11 cellular contexts compared by ENCODE assay signal in the genomic region with DNA sequence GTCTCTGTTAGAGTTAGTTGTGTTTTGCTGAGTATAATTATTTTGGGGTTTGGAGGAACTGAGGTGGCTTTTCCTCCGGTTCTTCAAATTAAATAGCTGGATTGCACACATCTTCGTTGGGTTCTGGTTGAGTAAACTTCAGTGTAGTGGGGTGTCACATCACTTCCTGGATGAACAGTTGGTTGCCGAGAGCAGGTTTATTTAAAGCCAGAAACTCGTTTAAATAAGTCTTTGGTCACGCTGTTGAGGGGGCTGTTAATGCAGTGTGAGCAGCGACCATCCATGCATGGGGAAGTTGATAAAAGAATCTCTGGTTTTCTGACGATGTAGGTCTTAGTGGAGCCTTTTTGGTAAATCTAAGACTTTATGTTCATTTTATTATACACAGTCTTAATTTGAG.
DNase-seq lines count a peak whose midpoint lies in the region; ATAC-seq and TF ChIP-seq lines count a peak whose summit lies in the region.
"Had no signal": no experiment of that assay in that cellular context is flagged by ENCODE, and none has a peak within 500 bp of the region (broad histone marks: within the 10 kb centered on the region; RNA-seq: fewer than 3 reads in every experiment).

No MANE protein-coding gene starts in this region.

- POLR2A ChIA-PET in activated CD8-positive, alpha-beta T cell treated with anti-CD3 and anti-CD28 coated beads for 36 hours (lab: Charles Lee), result no interaction called here

- H3K79me2 ChIP-seq in parathyroid adenoma, result no peaks in the 10 kb centered on the region

- no peaks in the 10 kb centered on the region for H3K36me3 Mint-ChIP-seq in activated CD4-positive, alpha-beta T cell treated with anti-CD3 and anti-CD28 coated beads, Interleukin-2, amount 10 ng/mL, durations not matched to agents 24 days and 14 days (ENCODE audit: low read depth)
- no peaks in the 10 kb centered on the region for H3K36me3 Mint-ChIP-seq in activated CD8-positive, alpha-beta T cell treated with anti-CD3 and anti-CD28 coated beads for 36 hours (ENCODE audit: low read depth)

- H3K4me3 ChIP-seq in dorsolateral prefrontal cortex, result peak overlapping the region in 23 of 59 donors; percentile 1 to 84 (median 72)
- no peak overlapping the region for H3K4me3 ChIP-seq in parathyroid adenoma (ENCODE audit: low read depth, low read length)
- H3K4me3 ChIP-seq: cardiac muscle cell had no signal

- H2AFZ ChIP-seq in parathyroid adenoma, result no peak overlapping the region

- ATAC-seq in GM18511 (IDR thresholded peaks at IDR 0.05; ENCODE audit: unreplicated experiment) (peak; percentile 54), HG03095 (IDR thresholded peaks at IDR 0.05; ENCODE audit: unreplicated experiment) (peak; percentile 57)
- no peak for ATAC-seq in activated CD8-positive, alpha-beta T cell treated with anti-CD3 and anti-CD28 coated beads for 36 hours

- H3K9me3 ChIP-seq in parathyroid adenoma (ENCODE audit: control insufficient read depth, low read length), result no peaks in the 10 kb centered on the region

- intact Hi-C loops in dorsolateral prefrontal cortex (cut with DNase I), result loop anchor here (2.0 to 10.0 kb wide), 5 partner anchors 196 to 386 kb away; partner anchors contain the start of gene ARGLU1 (in 1 of the 2)
- intact Hi-C loops in activated CD4-positive, alpha-beta T cell treated with anti-CD3 and anti-CD28 coated beads, Interleukin-2, amount 10 ng/mL, durations not matched to agents 24 days and 14 days (cut with micrococcal nuclease), result loop anchor here (5.0 kb wide), 1 partner anchor 382 kb away; the partner anchor contains the start of gene EFNB2
- intact Hi-C loops in activated CD8-positive, alpha-beta T cell treated with anti-CD3 and anti-CD28 coated beads for 36 hours (cut with micrococcal nuclease), result no loop called here

- no peaks in the 10 kb centered on the region for H3K9me3 Mint-ChIP-seq in activated CD4-positive, alpha-beta T cell treated with anti-CD3 and anti-CD28 coated beads, Interleukin-2, amount 10 ng/mL, durations not matched to agents 24 days and 14 days
- H3K9me3 Mint-ChIP-seq in activated CD8-positive, alpha-beta T cell treated with anti-CD3 and anti-CD28 coated beads for 36 hours, result no peaks in the 10 kb centered on the region

- no peaks in the 10 kb centered on the region for H3K4me1 Mint-ChIP-seq in activated CD4-positive, alpha-beta T cell treated with anti-CD3 and anti-CD28 coated beads, Interleukin-2, amount 10 ng/mL, durations not matched to agents 24 days and 14 days
- H3K4me1 Mint-ChIP-seq in activated CD8-positive, alpha-beta T cell treated with anti-CD3 and anti-CD28 coated beads for 36 hours (ENCODE audit: low read depth), result peaks cover 3% of the 10 kb centered on the region

- CTCF ChIA-PET in activated CD8-positive, alpha-beta T cell treated with anti-CD3 and anti-CD28 coated beads for 36 hours (lab: Charles Lee), result interaction anchor here (0.8 to 1.4 kb wide), 5 partner anchors 17 to 236 kb away, joined by 3 to 4 read pairs (median 3); no protein-coding TSS in a partner anchor

- no peaks in the 10 kb centered on the region for H3K27me3 ChIP-seq in dorsolateral prefrontal cortex
- H3K27me3 ChIP-seq in parathyroid adenoma (ENCODE audit: control insufficient read depth, insufficient read depth, low read length), result no peaks in the 10 kb centered on the region

- no peaks in the 10 kb centered on the region for H3K36me3 ChIP-seq in parathyroid adenoma (ENCODE audit: control insufficient read depth, insufficient read depth, low read length)
- H3K36me3 ChIP-seq: cardiac muscle cell had no signal

- H3K27ac Mint-ChIP-seq in activated CD4-positive, alpha-beta T cell treated with anti-CD3 and anti-CD28 coated beads, Interleukin-2, amount 10 ng/mL, durations not matched to agents 24 days and 14 days, result no peak overlapping the region
- no peak overlapping the region for H3K27ac Mint-ChIP-seq in activated CD8-positive, alpha-beta T cell treated with anti-CD3 and anti-CD28 coated beads for 36 hours

- no peak overlapping the region for H3K4me2 ChIP-seq in parathyroid adenoma (ENCODE audit: low read length)

- H3K27ac ChIP-seq in dorsolateral prefrontal cortex (peak overlapping the region in 42 of 59 donors; percentile 5 to 96 (median 70)), parathyroid adenoma (peak overlapping the region; percentile 69)
- H3K27ac ChIP-seq: cardiac muscle cell had no signal

- no peak overlapping the region for H3K9ac ChIP-seq in parathyroid adenoma

- TF ChIP-seq CTCF in dorsolateral prefrontal cortex (IDR thresholded peaks at IDR 0.05 in 54 of 56, conservative IDR thresholded peaks at IDR 0.05 in 2 of 56; ENCODE audit: low read depth in 1 of 56, partially characterized antibody in 56 of 56), result no peak
- no peak for TF ChIP-seq CTCF in parathyroid adenoma (IDR thresholded peaks at IDR 0.05)
- no peak for TF ChIP-seq CTCF in activated CD8-positive, alpha-beta T cell treated with anti-CD3 and anti-CD28 coated beads for 36 hours (IDR thresholded peaks at IDR 0.05)

- no peak overlapping the region for H3K4me3 Mint-ChIP-seq in activated CD4-positive, alpha-beta T cell treated with anti-CD3 and anti-CD28 coated beads, Interleukin-2, amount 10 ng/mL, durations not matched to agents 24 days and 14 days
- H3K4me3 Mint-ChIP-seq in activated CD8-positive, alpha-beta T cell treated with anti-CD3 and anti-CD28 coated beads for 36 hours, result no peak overlapping the region

- H3K27me3 Mint-ChIP-seq in activated CD4-positive, alpha-beta T cell treated with anti-CD3 and anti-CD28 coated beads, Interleukin-2, amount 10 ng/mL, durations not matched to agents 24 days and 14 days, result peaks cover 13% of the 10 kb centered on the region
- peaks cover 31% of the 10 kb centered on the region for H3K27me3 Mint-ChIP-seq in activated CD8-positive, alpha-beta T cell treated with anti-CD3 and anti-CD28 coated beads for 36 hours

- no peaks in the 10 kb centered on the region for H3K4me1 ChIP-seq in parathyroid adenoma

- DNase-seq in dorsolateral prefrontal cortex, result no peak
- DNase-seq in HUDEP-2 (lab: John Stamatoyannopoulos, UW; ENCODE audit: unreplicated experiment in 76 of 76), result no peak
- DNase-seq in HPDE6-E6E7 (ENCODE audit: extremely low spot score), result no peak
- no peak for DNase-seq in activated CD4-positive, alpha-beta T cell treated with anti-CD3 and anti-CD28 coated beads, Interleukin-2, amount 10 ng/mL, durations not matched to agents 24 days and 14 days
- no peak for DNase-seq in activated CD8-positive, alpha-beta T cell treated with anti-CD3 and anti-CD28 coated beads for 36 hours
- DNase-seq: activated CD4-positive, CD25-positive, alpha-beta regulatory T cell treated with anti-CD3 and anti-CD28 coated beads, Interleukin-2, amount 50 U/mL, for 72 hours; NCI-H526 treated with DMSO at 0.1 percent for 48 hours had no signal
